10 cellular contexts compared by ENCODE assay signal in genomic region chr22:45831394-45831793, GRCh38.
A peak's percentile ranks its signal among the peaks of the same experiment; 100 is the strongest.
DNase-seq lines count a peak whose midpoint lies in the region; ATAC-seq, FAIRE-seq and TF ChIP-seq lines count a peak whose summit lies in the region.
"Had no signal": no experiment of that assay in that cellular context is flagged by ENCODE, and none has a peak within 500 bp of the region (broad histone marks: within the 10 kb centered on the region; RNA-seq: fewer than 3 reads in every experiment).

No MANE protein-coding gene starts in this region.

- FAIRE-seq in H54 (lab: Jason Lieb, UNC), result no peak

- H3K36me3 Mint-ChIP-seq in activated CD4-positive, alpha-beta T cell treated with anti-CD3 and anti-CD28 coated beads, Interleukin-2, amount 10 ng/mL, durations not matched to agents 7 days and 5 days (ENCODE audit: low read depth), result peaks cover 8% of the 10 kb centered on the region

- H3K4me3 Mint-ChIP-seq in activated CD4-positive, alpha-beta T cell treated with anti-CD3 and anti-CD28 coated beads, Interleukin-2, amount 10 ng/mL, durations not matched to agents 7 days and 5 days, result no peak overlapping the region

- peak; percentile 59 for TF ChIP-seq CTCF in AG04450 (IDR thresholded peaks at IDR 0.05; ENCODE audit: low read depth, low read length)

- H3K4me3 ChIP-seq in AG04450 (ENCODE audit: low read depth, low read length), result no peak overlapping the region
- H3K4me3 ChIP-seq: coronary artery had no signal

- no peak for TF ChIP-seq POLR2A in H54 (IDR thresholded peaks at IDR 0.05; ENCODE audit: low read depth, low read length)

- H3K4me1 Mint-ChIP-seq in activated CD4-positive, alpha-beta T cell treated with anti-CD3 and anti-CD28 coated beads, Interleukin-2, amount 10 ng/mL, durations not matched to agents 7 days and 5 days, result peaks cover 6% of the 10 kb centered on the region

- ATAC-seq in SK-N-SH treated with all-trans-retinoic acid at 6 μM for 48 hours, result peak; percentile 72
- no peak for ATAC-seq in HG03342 (IDR thresholded peaks at IDR 0.05; ENCODE audit: unreplicated experiment)
- ATAC-seq in HG02852 (IDR thresholded peaks at IDR 0.05; ENCODE audit: unreplicated experiment), result no peak

- no peak overlapping the region for H3K27ac Mint-ChIP-seq in activated CD4-positive, alpha-beta T cell treated with anti-CD3 and anti-CD28 coated beads, Interleukin-2, amount 10 ng/mL, durations not matched to agents 7 days and 5 days

- no peaks in the 10 kb centered on the region for H3K27me3 Mint-ChIP-seq in activated CD4-positive, alpha-beta T cell treated with anti-CD3 and anti-CD28 coated beads, Interleukin-2, amount 10 ng/mL, durations not matched to agents 7 days and 5 days

- H3K9me3 Mint-ChIP-seq in activated CD4-positive, alpha-beta T cell treated with anti-CD3 and anti-CD28 coated beads, Interleukin-2, amount 10 ng/mL, durations not matched to agents 7 days and 5 days, result no peaks in the 10 kb centered on the region

- no peak for DNase-seq in AG04450 (ENCODE audit: low read depth, low spot score)
- DNase-seq in H54 (ENCODE audit: insufficient read length, low spot score), result peak; percentile 6
- DNase-seq in glomerular visceral epithelial cell (ENCODE audit: extremely low spot score), result peak; percentile 4
- DNase-seq in effector CD4-positive, alpha-beta T cell, result no peak
- DNase-seq in activated CD4-positive, alpha-beta T cell treated with anti-CD3 and anti-CD28 coated beads, Interleukin-2, amount 10 ng/mL, durations not matched to agents 7 days and 5 days, result no peak
- DNase-seq: stimulated activated naive CD4-positive, alpha-beta T cell treated with Interleukin-2 at 50 U/mL for 16 hours had no signal

- POLR2A ChIA-PET in AG04450 (lab: Yijun Ruan, JAX), result no interaction called here
- POLR2A ChIA-PET in activated CD4-positive, alpha-beta T cell treated with anti-CD3 and anti-CD28 coated beads, Interleukin-2, amount 10 ng/mL, durations not matched to agents 7 days and 5 days (lab: Charles Lee), result no interaction called here

- CTCF ChIA-PET in AG04450 (lab: Charles Lee), result interaction anchor here (0.5 to 1.5 kb wide), 2 partner anchors 100 to 182 kb away, joined by 3 to 7 read pairs; no protein-coding TSS in a partner anchor
- CTCF ChIA-PET in activated CD4-positive, alpha-beta T cell treated with anti-CD3 and anti-CD28 coated beads, Interleukin-2, amount 10 ng/mL, durations not matched to agents 7 days and 5 days (lab: Charles Lee), result no interaction called here

- no peaks in the 10 kb centered on the region for H3K27me3 ChIP-seq in AG04450 (ENCODE audit: control insufficient read depth, insufficient read depth, low read length)

- H3K9me3 ChIP-seq in AG04450 (ENCODE audit: control insufficient read depth, insufficient read depth, low read length), result no peaks in the 10 kb centered on the region

- no peak overlapping the region for H3K27ac ChIP-seq in AG04450 (ENCODE audit: low read depth, low read length)
- H3K27ac ChIP-seq: coronary artery had no signal

TF ChIP-seq in SK-N-SH treated with all-trans-retinoic acid at 6 μM for 48 hours, 23 proteins besides CTCF, POLR2A, EP300 and RAD21:
- TF ChIP-seq ZNF565 (CRISPR knock-in tag; conservative IDR thresholded peaks at IDR 0.05; ENCODE audit: low read depth), result no peak
- no peak for TF ChIP-seq ESRRG (CRISPR knock-in tag; IDR thresholded peaks at IDR 0.05)
- TF ChIP-seq ARNTL (CRISPR knock-in tag; IDR thresholded peaks at IDR 0.05; ENCODE audit: borderline replicate concordance, low read depth), result no peak
- no peak for TF ChIP-seq GLIS3 (CRISPR knock-in tag; IDR thresholded peaks at IDR 0.05)
- no peak for TF ChIP-seq TSHZ2 (CRISPR knock-in tag; IDR thresholded peaks at IDR 0.05)
- no peak for TF ChIP-seq RARB (CRISPR knock-in tag; IDR thresholded peaks at IDR 0.05)

Comparison
In these comparisons a context has a peak if more than half of its experiments do, and no peak if none do; other contexts are left out.
1. DNase-seq: peak in H54 (single experiment) and glomerular visceral epithelial cell (single experiment); none in AG04450 (single experiment), effector CD4-positive, alpha-beta T cell (single experiment) and activated CD4-positive, alpha-beta T cell treated with anti-CD3 and anti-CD28 coated beads, Interleukin-2, amount 10 ng/mL, durations not matched to agents 7 days and 5 days (single experiment).